21 cellular contexts compared by ENCODE assay signal in genomic region chr9:19481971-19482404, GRCh38.
DNase-seq lines count a peak whose midpoint lies in the region; ATAC-seq and TF ChIP-seq lines count a peak whose summit lies in the region.
"Had no signal": no experiment of that assay in that cellular context is flagged by ENCODE, and none has a peak within 500 bp of the region (broad histone marks: within the 10 kb centered on the region; RNA-seq: fewer than 3 reads in every experiment).

No MANE protein-coding gene starts in this region.

- H2BK15ac ChIP-seq in neuronal stem cell (ENCODE audit: low read length) = no peak overlapping the region

- H2BK5ac ChIP-seq in neuronal stem cell (ENCODE audit: low read length) = no peak overlapping the region

- no peaks in the 10 kb centered on the region for H4K20me1 ChIP-seq in smooth muscle cell (ENCODE audit: low read depth)

- peak in 3 of 4 donors; percentile 38 to 52 (median 42) for ATAC-seq in heart left ventricle
- ATAC-seq in aorta (ENCODE audit: low FRiP score) = no peak
- ATAC-seq: natural killer cell treated with Interleukin-12 subunit alpha and Interleukin-12 subunit beta and Interleukin-15 and Interleukin-18, amount 100 ng/mL, for 72 hours; psoas muscle had no signal

- DNase-seq in Ammon's horn (ENCODE audit: low spot score) (peak; percentile 92), amygdala (lab: John Stamatoyannopoulos, UW) (peak in 50 of 56 donors; percentile 16 to 91 (median 64)), heart left ventricle (no peak), neuronal stem cell (ENCODE audit: low spot score) (no peak), smooth muscle cell (lab: John Stamatoyannopoulos, UW; ENCODE audit: unreplicated experiment) (no peak), aorta (no peak), NCI-H2081 treated with DMSO at 0.1 percent for 48 hours (lab: John Stamatoyannopoulos, UW) (no peak), NCI-H187 treated with DMSO at 0.1 percent for 48 hours (lab: John Stamatoyannopoulos, UW) (no peak)
- DNase-seq: activated CD4-positive, alpha-beta T cell treated with anti-CD3 and anti-CD28 coated beads, Interleukin-2, amount 10 ng/mL, durations not matched to agents 7 days and 5 days; activated CD8-positive, alpha-beta memory T cell treated with anti-CD3 and anti-CD28 coated beads, Interleukin-2, amount 50 U/mL, for 48 hours; activated effector memory CD4-positive, alpha-beta T cell treated with Interleukin-2 at 50 U/mL for 16 hours; dermis blood vessel endothelial cell; kidney; mesenchymal stem cell; NCI-H1436 treated with DMSO at 0.1 percent for 48 hours; NCI-H2171 treated with DMSO at 0.1 percent for 48 hours; OCI-M1; psoas muscle; SIG-M5 had no signal

- no peaks in the 10 kb centered on the region for H3F3A ChIP-seq in smooth muscle cell (ENCODE audit: low read depth)

- no peak overlapping the region for H2BK12ac ChIP-seq in neuronal stem cell (ENCODE audit: low read length)

- H3K4ac ChIP-seq in neuronal stem cell (ENCODE audit: low read length) = no peak overlapping the region

- intact Hi-C loops in heart left ventricle (cut with DNase I) = loop anchor here in 1 of 10 donors (10.0 kb wide), 1 partner anchor 443 kb away; no protein-coding TSS in a partner anchor
- intact Hi-C loops in aorta (cut with DNase I) = no loop called here

- no peak overlapping the region for H3K4me2 ChIP-seq in neuronal stem cell (ENCODE audit: insufficient read depth, low read length, poor library complexity, severe bottlenecking)
- no peak overlapping the region for H3K4me2 ChIP-seq in smooth muscle cell

- no peaks in the 10 kb centered on the region for H3K79me2 ChIP-seq in smooth muscle cell (ENCODE audit: low read depth)

- H3K9me3 ChIP-seq in heart left ventricle = no peaks in the 10 kb centered on the region
- no peaks in the 10 kb centered on the region for H3K9me3 ChIP-seq in neuronal stem cell (replicated peaks in 1 of 2; ENCODE audit: control insufficient read depth in 2 of 2, insufficient read depth in 1 of 2, low read depth in 1 of 2, low read length in 2 of 2)
- no peaks in the 10 kb centered on the region for H3K9me3 ChIP-seq in smooth muscle cell (replicated peaks; ENCODE audit: low read depth)
- H3K9me3 ChIP-seq in aorta (ENCODE audit: control insufficient read depth, low read length) = peaks cover 1% of the 10 kb centered on the region
- H3K9me3 ChIP-seq: psoas muscle had no signal

- no peak overlapping the region for H2AFZ ChIP-seq in neuronal stem cell (ENCODE audit: low read length)
- H2AFZ ChIP-seq in smooth muscle cell (ENCODE audit: low read depth) = no peak overlapping the region

- no peak overlapping the region for H3K4me3 ChIP-seq in heart left ventricle
- H3K4me3 ChIP-seq in neuronal stem cell (ENCODE audit: low read length in 2 of 2) = no peak overlapping the region
- no peak overlapping the region for H3K4me3 ChIP-seq in smooth muscle cell
- H3K4me3 ChIP-seq in aorta (ENCODE audit: low read length in 2 of 2) = no peak overlapping the region
- H3K4me3 ChIP-seq: psoas muscle had no signal

- no peak overlapping the region for H2BK120ac ChIP-seq in neuronal stem cell (ENCODE audit: low read depth, low read length)

- H4K91ac ChIP-seq in neuronal stem cell (ENCODE audit: low read depth, low read length, poor library complexity) = no peak overlapping the region

- no peak overlapping the region for H3K14ac ChIP-seq in neuronal stem cell (ENCODE audit: low read length)

- H3K9ac ChIP-seq in neuronal stem cell (ENCODE audit: low read depth, low read length, poor library complexity) (no peak overlapping the region), smooth muscle cell (ENCODE audit: low read depth) (no peak overlapping the region)

- TF ChIP-seq POLR2A in heart left ventricle (IDR thresholded peaks at IDR 0.05) = no peak

- H3K23ac ChIP-seq in neuronal stem cell (ENCODE audit: low read depth, low read length, poor library complexity) = no peak overlapping the region

- whole genome bisulfite sequencing in heart left ventricle, 4 donors = 54 to 68% (median 62%) methylated on average over 9 of the region's 9 CpGs
- WGBS in neuronal stem cell (ENCODE audit: extremely low coverage in 2 of 2, insufficient read length in 2 of 2, insufficient replicate concordance in 1 of 2), 2 donors = no CpG with 5 or more reads among the region's 9 CpGs
- 87% methylated on average over 9 of the region's 9 CpGs for WGBS in smooth muscle cell (ENCODE audit: low lambda C conversion rate)
- 65 to 72% methylated on average over 9 of the region's 9 CpGs for whole genome bisulfite sequencing in aorta, 2 donors

- no peak overlapping the region for H2AK5ac ChIP-seq in neuronal stem cell (ENCODE audit: low read depth, low read length)

- H3K27ac ChIP-seq in heart left ventricle (peak overlapping the region in 5 of 12 donors; percentile 30 to 52 (median 45)), neuronal stem cell (replicated peaks; ENCODE audit: low read length) (no peak overlapping the region), smooth muscle cell (ENCODE audit: low read depth) (no peak overlapping the region), aorta (ENCODE audit: low read depth in 1 of 2, low read length in 2 of 2) (no peak overlapping the region)
- H3K27ac ChIP-seq: C4-2B, psoas muscle had no signal

- H3K4me1 ChIP-seq in heart left ventricle (peaks cover 0 to 7% (median 0%) of the 10 kb centered on the region in 12 donors), neuronal stem cell (ENCODE audit: control insufficient read depth in 2 of 2, insufficient read depth in 1 of 2, low read depth in 1 of 2, low read length in 2 of 2) (peaks cover 0 to 3% of the 10 kb centered on the region in 2 donors), smooth muscle cell (ENCODE audit: low read depth) (no peaks in the 10 kb centered on the region), aorta (ENCODE audit: control insufficient read depth in 1 of 2, insufficient read depth in 2 of 2, low read length in 2 of 2) (no peaks in the 10 kb centered on the region)
- H3K4me1 ChIP-seq: psoas muscle had no signal

- TF ChIP-seq CTCF in heart left ventricle (IDR thresholded peaks at IDR 0.05) (no peak), smooth muscle cell (IDR thresholded peaks at IDR 0.05; ENCODE audit: borderline replicate concordance, insufficient read depth, poor library complexity, severe bottlenecking) (no peak)

- H3K79me1 ChIP-seq in neuronal stem cell (ENCODE audit: low read depth, low read length) = no peaks in the 10 kb centered on the region

- peak overlapping the region; percentile 88 for H4K8ac ChIP-seq in neuronal stem cell (ENCODE audit: low read depth, low read length)

- H3K36me3 ChIP-seq in heart left ventricle (no peaks in the 10 kb centered on the region), neuronal stem cell (replicated peaks in 1 of 2; ENCODE audit: control insufficient read depth in 2 of 2, insufficient read depth in 2 of 2, low read length in 2 of 2) (no peaks in the 10 kb centered on the region), smooth muscle cell (ENCODE audit: low read depth) (no peaks in the 10 kb centered on the region), aorta (ENCODE audit: control insufficient read depth in 1 of 2, insufficient read depth in 2 of 2, low read length in 1 of 2) (no peaks in the 10 kb centered on the region)

- H3K18ac ChIP-seq in neuronal stem cell (ENCODE audit: low read length) = no peak overlapping the region

- peaks cover 0 to 3% (median 0%) of the 10 kb centered on the region in 9 donors for H3K27me3 ChIP-seq in heart left ventricle
- peaks cover 0 to 3% (median 0%) of the 10 kb centered on the region in 3 experiments for H3K27me3 ChIP-seq in neuronal stem cell (ENCODE audit: control insufficient read depth in 3 of 3, insufficient read depth in 3 of 3, low read depth in 1 of 3, low read length in 3 of 3)
- no peaks in the 10 kb centered on the region for H3K27me3 ChIP-seq in smooth muscle cell (ENCODE audit: low read depth)
- no peaks in the 10 kb centered on the region for H3K27me3 ChIP-seq in aorta (ENCODE audit: control insufficient read depth in 1 of 2, insufficient read depth in 2 of 2, low read length in 1 of 2)

Comparison
In these comparisons a context has a peak if more than half of its experiments do, and no peak if none do; other contexts are left out.
1. DNase-seq: peak in Ammon's horn (single experiment) and amygdala (50 of 56); none in heart left ventricle (0 of 5), neuronal stem cell (single experiment), smooth muscle cell (single experiment), aorta (0 of 2), NCI-H2081 treated with DMSO at 0.1 percent for 48 hours (single experiment) and NCI-H187 treated with DMSO at 0.1 percent for 48 hours (single experiment).